ENCODE assay signal across 10 cellular contexts in genomic region chr1:87336623-87337067, GRCh38. TPM values are rescaled to one million over a fixed set of nuclear protein-coding genes. Genes with fewer than 3 reads are reported as not detected.
DNase-seq lines count a peak whose midpoint lies in the region; ATAC-seq, FAIRE-seq and TF ChIP-seq lines count a peak whose summit lies in the region.
"Had no signal": no experiment of that assay in that cellular context is flagged by ENCODE, and none has a peak within 500 bp of the region (broad histone marks: within the 10 kb centered on the region; RNA-seq: fewer than 3 reads in every experiment).

No MANE protein-coding gene starts in this region.

- H3K36me3 ChIP-seq in kidney (ENCODE audit: control insufficient read depth in 1 of 2, insufficient read depth in 2 of 2, low read length in 2 of 2) (peaks cover 4 to 20% of the 10 kb centered on the region in 2 donors), stomach smooth muscle (ENCODE audit: control insufficient read depth in 2 of 2, insufficient read depth in 2 of 2, low read length in 2 of 2) (peaks cover 10 to 25% of the 10 kb centered on the region in 2 donors)

- no peaks in the 10 kb centered on the region for H3K27me3 ChIP-seq in stomach smooth muscle (ENCODE audit: control insufficient read depth in 1 of 2, insufficient read depth in 2 of 2, low read length in 2 of 2)
- H3K27me3 ChIP-seq: testis had no signal

- FAIRE-seq in kidney (lab: Jason Lieb, UNC): no peak

- no peak overlapping the region for H3K27ac Mint-ChIP-seq in activated CD4-positive, alpha-beta T cell treated with anti-CD3 and anti-CD28 coated beads, Interleukin-2, amount 10 ng/mL, durations not matched to agents 24 days and 14 days
- no peak overlapping the region for H3K27ac Mint-ChIP-seq in activated CD4-positive, alpha-beta T cell treated with anti-CD3 and anti-CD28 coated beads, Interleukin-2, amount 10 ng/mL, durations not matched to agents 7 days and 5 days
- H3K27ac Mint-ChIP-seq in activated T-helper 1 cell treated with anti-CD3 and anti-CD28 coated beads, Interleukin-12 subunit alpha, Interleukin-12 subunit beta, Interleukin-2, Interleukin-4 antibody, amounts not matched to agents 30 ng/mL and 10 ng/mL and 1 ng/mL, durations not matched to agents 14 hours and 24 hours and 36 hours: no peak overlapping the region

- CTCF ChIA-PET in activated CD4-positive, alpha-beta T cell treated with anti-CD3 and anti-CD28 coated beads, Interleukin-2, amount 10 ng/mL, durations not matched to agents 7 days and 5 days (lab: Charles Lee): interaction anchor here (1.0 to 1.7 kb wide), 2 partner anchors 9 to 11 kb away, joined by 4 read pairs; no protein-coding TSS in a partner anchor

- ATAC-seq in GM18868 (IDR thresholded peaks at IDR 0.05; ENCODE audit: unreplicated experiment): no peak

- intact Hi-C loops in activated CD4-positive, alpha-beta T cell treated with anti-CD3 and anti-CD28 coated beads, Interleukin-2, amount 10 ng/mL, durations not matched to agents 24 days and 14 days (cut with micrococcal nuclease): loop anchor here (10.0 kb wide), 1 partner anchor 942 kb away; the partner anchor contains the start of gene ODF2L
- intact Hi-C loops in activated T-helper 1 cell treated with anti-CD3 and anti-CD28 coated beads, Interleukin-12 subunit alpha, Interleukin-12 subunit beta, Interleukin-2, Interleukin-4 antibody, amounts not matched to agents 30 ng/mL and 10 ng/mL and 1 ng/mL, durations not matched to agents 14 hours and 24 hours and 36 hours (cut with micrococcal nuclease): loop anchor here (10.0 kb wide), 1 partner anchor 1558 kb away; the partner anchor contains the start of gene GTF2B
- intact Hi-C loops in kidney (cut with DNase I): no loop called here

- H3K4me1 ChIP-seq in kidney (ENCODE audit: control insufficient read depth in 1 of 2, insufficient read depth in 1 of 2, low read depth in 1 of 2, low read length in 2 of 2) (peaks cover 9 to 21% of the 10 kb centered on the region in 2 donors), stomach smooth muscle (ENCODE audit: control insufficient read depth, insufficient read depth, low read length) (peaks cover 17% of the 10 kb centered on the region)

- H3K4me3 ChIP-seq in kidney (ENCODE audit: low read length in 2 of 2) (peak overlapping the region; percentile 51 to 71), stomach smooth muscle (ENCODE audit: low read length in 2 of 2) (peak overlapping the region; percentile 68 to 94)
- H3K4me3 ChIP-seq: testis had no signal

- H3K36me3 Mint-ChIP-seq in activated CD4-positive, alpha-beta T cell treated with anti-CD3 and anti-CD28 coated beads, Interleukin-2, amount 10 ng/mL, durations not matched to agents 24 days and 14 days (ENCODE audit: low read depth): peaks cover 54% of the 10 kb centered on the region
- peaks cover 56% of the 10 kb centered on the region for H3K36me3 Mint-ChIP-seq in activated CD4-positive, alpha-beta T cell treated with anti-CD3 and anti-CD28 coated beads, Interleukin-2, amount 10 ng/mL, durations not matched to agents 7 days and 5 days (ENCODE audit: low read depth)
- H3K36me3 Mint-ChIP-seq in activated T-helper 1 cell treated with anti-CD3 and anti-CD28 coated beads, Interleukin-12 subunit alpha, Interleukin-12 subunit beta, Interleukin-2, Interleukin-4 antibody, amounts not matched to agents 30 ng/mL and 10 ng/mL and 1 ng/mL, durations not matched to agents 14 hours and 24 hours and 36 hours (ENCODE audit: low read depth): peaks cover 59% of the 10 kb centered on the region

- peak overlapping the region; percentile 19 for H3K4me3 Mint-ChIP-seq in activated CD4-positive, alpha-beta T cell treated with anti-CD3 and anti-CD28 coated beads, Interleukin-2, amount 10 ng/mL, durations not matched to agents 24 days and 14 days
- H3K4me3 Mint-ChIP-seq in activated CD4-positive, alpha-beta T cell treated with anti-CD3 and anti-CD28 coated beads, Interleukin-2, amount 10 ng/mL, durations not matched to agents 7 days and 5 days: no peak overlapping the region
- peak overlapping the region; percentile 85 for H3K4me3 Mint-ChIP-seq in activated T-helper 1 cell treated with anti-CD3 and anti-CD28 coated beads, Interleukin-12 subunit alpha, Interleukin-12 subunit beta, Interleukin-2, Interleukin-4 antibody, amounts not matched to agents 30 ng/mL and 10 ng/mL and 1 ng/mL, durations not matched to agents 14 hours and 24 hours and 36 hours

- no peaks in the 10 kb centered on the region for H3K9me3 Mint-ChIP-seq in activated CD4-positive, alpha-beta T cell treated with anti-CD3 and anti-CD28 coated beads, Interleukin-2, amount 10 ng/mL, durations not matched to agents 24 days and 14 days
- H3K9me3 Mint-ChIP-seq in activated CD4-positive, alpha-beta T cell treated with anti-CD3 and anti-CD28 coated beads, Interleukin-2, amount 10 ng/mL, durations not matched to agents 7 days and 5 days: no peaks in the 10 kb centered on the region
- H3K9me3 Mint-ChIP-seq in activated T-helper 1 cell treated with anti-CD3 and anti-CD28 coated beads, Interleukin-12 subunit alpha, Interleukin-12 subunit beta, Interleukin-2, Interleukin-4 antibody, amounts not matched to agents 30 ng/mL and 10 ng/mL and 1 ng/mL, durations not matched to agents 14 hours and 24 hours and 36 hours: no peaks in the 10 kb centered on the region

- peaks cover 42% of the 10 kb centered on the region for H3K4me1 Mint-ChIP-seq in activated CD4-positive, alpha-beta T cell treated with anti-CD3 and anti-CD28 coated beads, Interleukin-2, amount 10 ng/mL, durations not matched to agents 24 days and 14 days
- H3K4me1 Mint-ChIP-seq in activated CD4-positive, alpha-beta T cell treated with anti-CD3 and anti-CD28 coated beads, Interleukin-2, amount 10 ng/mL, durations not matched to agents 7 days and 5 days: peaks cover 53% of the 10 kb centered on the region
- H3K4me1 Mint-ChIP-seq in activated T-helper 1 cell treated with anti-CD3 and anti-CD28 coated beads, Interleukin-12 subunit alpha, Interleukin-12 subunit beta, Interleukin-2, Interleukin-4 antibody, amounts not matched to agents 30 ng/mL and 10 ng/mL and 1 ng/mL, durations not matched to agents 14 hours and 24 hours and 36 hours (ENCODE audit: low read depth): peaks cover 58% of the 10 kb centered on the region

- H3K9me3 ChIP-seq in kidney (ENCODE audit: control insufficient read depth in 1 of 2, low read length in 2 of 2) (no peaks in the 10 kb centered on the region), stomach smooth muscle (ENCODE audit: control insufficient read depth in 2 of 2, low read length in 2 of 2) (no peaks in the 10 kb centered on the region)
- H3K9me3 ChIP-seq: testis had no signal

- DNase-seq in activated CD4-positive, alpha-beta T cell treated with anti-CD3 and anti-CD28 coated beads, Interleukin-2, amount 10 ng/mL, durations not matched to agents 24 days and 14 days: no peak
- DNase-seq in activated CD4-positive, alpha-beta T cell treated with anti-CD3 and anti-CD28 coated beads, Interleukin-2, amount 10 ng/mL, durations not matched to agents 7 days and 5 days: no peak
- DNase-seq in activated T-helper 1 cell treated with anti-CD3 and anti-CD28 coated beads, Interleukin-12 subunit alpha, Interleukin-12 subunit beta, Interleukin-2, Interleukin-4 antibody, amounts not matched to agents 30 ng/mL and 10 ng/mL and 1 ng/mL, durations not matched to agents 14 hours and 24 hours and 36 hours (ENCODE audit: low spot score): no peak
- DNase-seq in kidney: no peak
- DNase-seq in NOMO-1 treated with dmso at 0.1 percent for 144 hours (lab: John Stamatoyannopoulos, UW; ENCODE audit: unreplicated experiment): no peak
- DNase-seq in stimulated activated CD4-positive, alpha-beta T cell treated with anti-CD3 and anti-CD28 coated beads, Interleukin-2, amount 100 ng/mL, for 48 hours: no peak
- DNase-seq: amniotic stem cell, testis had no signal

- TF ChIP-seq CTCF in kidney (IDR thresholded peaks at IDR 0.05; ENCODE audit: borderline replicate concordance, extremely low read depth, insufficient read depth): no peak

- no peak overlapping the region for H3K27ac ChIP-seq in kidney (ENCODE audit: low read depth in 2 of 2, low read length in 2 of 2)
- no peak overlapping the region for H3K27ac ChIP-seq in stomach smooth muscle (ENCODE audit: low read length)
- H3K27ac ChIP-seq: testis had no signal

- POLR2A ChIA-PET in activated CD4-positive, alpha-beta T cell treated with anti-CD3 and anti-CD28 coated beads, Interleukin-2, amount 10 ng/mL, durations not matched to agents 7 days and 5 days (lab: Charles Lee): interaction anchor here (0.6 kb wide), 1 partner anchor 9 kb away, joined by 4 read pairs; no protein-coding TSS in a partner anchor

- no peaks in the 10 kb centered on the region for H3K27me3 Mint-ChIP-seq in activated CD4-positive, alpha-beta T cell treated with anti-CD3 and anti-CD28 coated beads, Interleukin-2, amount 10 ng/mL, durations not matched to agents 24 days and 14 days
- H3K27me3 Mint-ChIP-seq in activated CD4-positive, alpha-beta T cell treated with anti-CD3 and anti-CD28 coated beads, Interleukin-2, amount 10 ng/mL, durations not matched to agents 7 days and 5 days: peaks cover 16% of the 10 kb centered on the region
- no peaks in the 10 kb centered on the region for H3K27me3 Mint-ChIP-seq in activated T-helper 1 cell treated with anti-CD3 and anti-CD28 coated beads, Interleukin-12 subunit alpha, Interleukin-12 subunit beta, Interleukin-2, Interleukin-4 antibody, amounts not matched to agents 30 ng/mL and 10 ng/mL and 1 ng/mL, durations not matched to agents 14 hours and 24 hours and 36 hours (ENCODE audit: insufficient read depth)

- H3K9ac ChIP-seq in kidney (ENCODE audit: low read length in 2 of 2): peak overlapping the region in 1 of 2 donors; percentile 66
- H3K9ac ChIP-seq in stomach smooth muscle (ENCODE audit: low read length in 2 of 2): peak overlapping the region; percentile 30 to 70

RNA-seq across cellular contexts. Expression of gene LMO4, which starts 8.0 kb away (rescaled TPM):
- total RNA-seq in activated CD4-positive, alpha-beta T cell treated with anti-CD3 and anti-CD28 coated beads, Interleukin-2, amount 10 ng/mL, durations not matched to agents 24 days and 14 days: 23.7 and 26.1 TPM in 2 replicates
- total RNA-seq in activated CD4-positive, alpha-beta T cell treated with anti-CD3 and anti-CD28 coated beads, Interleukin-2, amount 10 ng/mL, durations not matched to agents 7 days and 5 days: 10 to 100 TPM; 22.9 to 27.2 TPM
- 41.1 and 47.8 TPM in 2 replicates for total RNA-seq in activated T-helper 1 cell treated with anti-CD3 and anti-CD28 coated beads, Interleukin-12 subunit alpha, Interleukin-12 subunit beta, Interleukin-2, Interleukin-4 antibody, amounts not matched to agents 30 ng/mL and 10 ng/mL and 1 ng/mL, durations not matched to agents 14 hours and 24 hours and 36 hours
- 56.2 TPM for total RNA-seq in kidney
- 39.1 TPM for polyA plus RNA-seq in kidney (ENCODE audit: insufficient read depth, low read depth, low replicate concordance)
